ENCODE assay signal across 1 cellular context in the genomic region with DNA sequence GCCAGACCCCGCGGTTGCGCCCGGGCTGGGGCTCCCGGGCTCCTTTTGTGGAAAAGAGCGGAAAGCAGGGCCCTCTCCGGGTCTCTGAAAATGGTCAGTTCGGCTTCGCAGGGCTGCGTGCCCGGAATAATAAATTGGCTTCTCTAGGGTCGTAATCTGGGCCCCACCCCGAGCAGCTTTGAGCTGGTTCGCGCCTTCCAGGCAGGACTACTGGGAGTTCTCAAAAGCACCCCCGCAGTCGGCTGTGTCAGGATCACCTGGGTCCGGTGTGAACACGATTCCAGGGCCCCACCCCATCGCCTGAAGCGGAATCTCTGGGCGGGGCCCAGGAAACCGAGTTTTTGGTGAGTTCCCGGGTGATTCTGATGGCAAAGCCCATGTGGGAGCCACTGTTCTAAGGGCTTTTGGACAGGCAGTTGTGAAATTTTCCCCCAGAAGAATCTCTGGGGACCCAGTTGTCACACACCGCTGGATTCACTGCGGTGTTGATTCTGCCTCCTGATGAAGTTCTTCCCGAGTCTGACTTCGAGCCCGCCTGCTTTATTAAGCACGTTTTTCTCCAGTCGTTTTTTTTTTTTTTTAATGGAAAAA.
TF ChIP-seq lines count a peak whose summit lies in the region.

No MANE protein-coding gene starts in this region.

TF ChIP-seq in WTC11, 78 proteins besides CTCF, POLR2A, EP300 and RAD21 (continued from another document):
- TF ChIP-seq, protein P1, sequence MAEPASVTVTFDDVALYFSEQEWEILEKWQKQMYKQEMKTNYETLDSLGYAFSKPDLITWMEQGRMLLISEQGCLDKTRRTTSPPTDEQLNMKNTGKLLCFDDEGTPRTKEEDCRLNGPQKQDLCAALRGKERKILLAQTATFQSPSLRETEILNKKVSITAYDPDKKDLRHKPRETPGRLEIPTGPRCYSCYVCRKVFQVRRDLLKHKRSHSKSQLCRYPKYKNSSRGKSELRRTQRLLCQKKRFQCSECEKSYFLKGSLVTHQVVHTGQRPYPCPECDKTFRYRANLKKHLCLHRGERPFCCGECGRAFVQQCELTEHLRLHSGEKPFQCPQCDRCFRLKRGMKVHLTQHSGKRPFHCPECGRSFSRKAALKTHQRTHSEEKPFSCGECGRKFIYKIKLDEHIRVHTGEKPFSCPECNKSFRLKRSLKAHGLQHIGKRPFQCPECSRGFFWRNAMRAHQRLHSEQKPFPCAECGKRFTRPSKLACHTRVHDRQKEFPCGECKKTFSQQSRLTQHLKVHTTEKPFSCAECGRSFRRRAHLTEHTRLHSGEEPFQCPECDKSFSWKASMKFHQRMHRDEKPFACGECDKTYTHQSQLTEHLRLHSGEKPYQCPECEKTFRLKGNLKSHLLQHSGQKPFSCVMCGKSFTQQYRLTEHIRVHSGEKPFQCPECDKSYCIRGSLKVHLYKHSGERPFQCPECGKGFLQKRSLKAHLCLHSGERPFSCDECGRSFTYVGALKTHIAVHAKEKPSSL (CRISPR knock-in tag; conservative IDR thresholded peaks at IDR 0.05), result no peak
- no peak for TF ChIP-seq PRRX2 (CRISPR knock-in tag; IDR thresholded peaks at IDR 0.05)
- no peak for TF ChIP-seq GABPB1 (CRISPR knock-in tag; IDR thresholded peaks at IDR 0.05)
- TF ChIP-seq RELA (CRISPR knock-in tag; IDR thresholded peaks at IDR 0.05; ENCODE audit: borderline replicate concordance), result no peak
- TF ChIP-seq, protein P2, sequence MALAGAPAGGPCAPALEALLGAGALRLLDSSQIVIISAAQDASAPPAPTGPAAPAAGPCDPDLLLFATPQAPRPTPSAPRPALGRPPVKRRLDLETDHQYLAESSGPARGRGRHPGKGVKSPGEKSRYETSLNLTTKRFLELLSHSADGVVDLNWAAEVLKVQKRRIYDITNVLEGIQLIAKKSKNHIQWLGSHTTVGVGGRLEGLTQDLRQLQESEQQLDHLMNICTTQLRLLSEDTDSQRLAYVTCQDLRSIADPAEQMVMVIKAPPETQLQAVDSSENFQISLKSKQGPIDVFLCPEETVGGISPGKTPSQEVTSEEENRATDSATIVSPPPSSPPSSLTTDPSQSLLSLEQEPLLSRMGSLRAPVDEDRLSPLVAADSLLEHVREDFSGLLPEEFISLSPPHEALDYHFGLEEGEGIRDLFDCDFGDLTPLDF (CRISPR knock-in tag; IDR thresholded peaks at IDR 0.05), result no peak
- TF ChIP-seq ZNF121 (CRISPR knock-in tag; IDR thresholded peaks at IDR 0.05), result no peak
- TF ChIP-seq, protein P3, sequence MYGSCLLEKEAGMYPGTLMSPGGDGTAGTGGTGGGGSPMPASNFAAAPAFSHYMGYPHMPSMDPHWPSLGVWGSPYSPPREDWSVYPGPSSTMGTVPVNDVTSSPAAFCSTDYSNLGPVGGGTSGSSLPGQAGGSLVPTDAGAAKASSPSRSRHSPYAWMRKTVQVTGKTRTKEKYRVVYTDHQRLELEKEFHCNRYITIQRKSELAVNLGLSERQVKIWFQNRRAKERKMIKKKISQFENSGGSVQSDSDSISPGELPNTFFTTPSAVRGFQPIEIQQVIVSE (CRISPR knock-in tag; IDR thresholded peaks at IDR 0.05; ENCODE audit: borderline replicate concordance), result no peak
- TF ChIP-seq, protein P4, sequence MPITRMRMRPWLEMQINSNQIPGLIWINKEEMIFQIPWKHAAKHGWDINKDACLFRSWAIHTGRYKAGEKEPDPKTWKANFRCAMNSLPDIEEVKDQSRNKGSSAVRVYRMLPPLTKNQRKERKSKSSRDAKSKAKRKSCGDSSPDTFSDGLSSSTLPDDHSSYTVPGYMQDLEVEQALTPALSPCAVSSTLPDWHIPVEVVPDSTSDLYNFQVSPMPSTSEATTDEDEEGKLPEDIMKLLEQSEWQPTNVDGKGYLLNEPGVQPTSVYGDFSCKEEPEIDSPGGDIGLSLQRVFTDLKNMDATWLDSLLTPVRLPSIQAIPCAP (CRISPR knock-in tag; IDR thresholded peaks at IDR 0.05), result no peak
- TF ChIP-seq ZNF219 (CRISPR knock-in tag; IDR thresholded peaks at IDR 0.05; ENCODE audit: borderline replicate concordance), result no peak
- TF ChIP-seq, protein P5, sequence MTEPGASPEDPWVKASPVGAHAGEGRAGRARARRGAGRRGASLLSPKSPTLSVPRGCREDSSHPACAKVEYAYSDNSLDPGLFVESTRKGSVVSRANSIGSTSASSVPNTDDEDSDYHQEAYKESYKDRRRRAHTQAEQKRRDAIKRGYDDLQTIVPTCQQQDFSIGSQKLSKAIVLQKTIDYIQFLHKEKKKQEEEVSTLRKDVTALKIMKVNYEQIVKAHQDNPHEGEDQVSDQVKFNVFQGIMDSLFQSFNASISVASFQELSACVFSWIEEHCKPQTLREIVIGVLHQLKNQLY (CRISPR knock-in tag; IDR thresholded peaks at IDR 0.05), result no peak
